Comparison of ENCODE assay signal across 22 cellular contexts in genomic region chr5:4348418-4348817, GRCh38.
"Had no signal": no experiment of that assay in that cellular context is flagged by ENCODE, and none has a peak within 500 bp of the region (broad histone marks: within the 10 kb centered on the region; RNA-seq: fewer than 3 reads in every experiment).

No MANE protein-coding gene starts in this region.

- H3K4me1 ChIP-seq: colonic mucosa, parathyroid adenoma, upper lobe of right lung had no signal

- ATAC-seq: activated naive CD8-positive, alpha-beta T cell treated with anti-CD3 and anti-CD28 coated beads, Interleukin-2, amount 50 U/mL, for 24 hours; left lobe of liver; natural killer cell treated with Interleukin-12 subunit alpha and Interleukin-12 subunit beta and Interleukin-15 and Interleukin-18, amount 100 ng/mL, for 72 hours; upper lobe of right lung had no signal

- H3K27ac ChIP-seq: colonic mucosa, parathyroid adenoma, upper lobe of right lung, VCaP had no signal

- FAIRE-seq: keratinocyte had no signal

- H2AFZ ChIP-seq: parathyroid adenoma had no signal

- DNase-seq: activated CD4-positive, alpha-beta T cell treated with anti-CD3 and anti-CD28 coated beads for 1 hour; activated CD8-positive, alpha-beta memory T cell treated with anti-CD3 and anti-CD28 coated beads for 24 hours; activated CD8-positive, alpha-beta memory T cell treated with anti-CD3 and anti-CD28 coated beads, Interleukin-2, amount 50 U/mL, for 48 hours; activated effector memory CD4-positive, alpha-beta T cell treated with Interleukin-2 at 50 U/mL for 16 hours; activated naive CD4-positive, alpha-beta T cell treated with anti-CD3 and anti-CD28 coated beads, Interleukin-2, amount 10 ng/mL, durations not matched to agents 7 days and 5 days; activated naive CD8-positive, alpha-beta T cell treated with anti-CD3 and anti-CD28 coated beads, Interleukin-2, amount 50 U/mL, for 24 hours; activated T-cell treated with anti-CD3 and anti-CD28 coated beads, Interleukin-2, amount 50 U/mL, for 48 hours; anterior cingulate cortex; colonic mucosa; erythroblast; foreskin melanocyte; glutamatergic neuron; stimulated activated CD4-positive, alpha-beta T cell treated with anti-CD3 and anti-CD28 coated beads, Interleukin-1b, Interleukin-23, amount 100 ng/mL, for 48 hours; stimulated activated CD8-positive, alpha-beta memory T cell treated with anti-CD3 and anti-CD28 coated beads, Interleukin-4, amount 100 ng/mL, for 48 hours; stimulated activated naive CD4-positive, alpha-beta T cell; upper lobe of right lung had no signal

- H3K36me3 ChIP-seq: colonic mucosa, upper lobe of right lung had no signal

- H3K9me3 ChIP-seq: colonic mucosa, upper lobe of right lung had no signal

- H3K4me3 ChIP-seq: colonic mucosa, lung, upper lobe of right lung had no signal

- H3K9ac ChIP-seq: parathyroid adenoma had no signal

- H3K27me3 ChIP-seq: colonic mucosa, upper lobe of right lung had no signal

- H3K79me2 ChIP-seq: parathyroid adenoma had no signal
